Comparison of ENCODE assay signal across 1 cellular context in the genomic region with DNA sequence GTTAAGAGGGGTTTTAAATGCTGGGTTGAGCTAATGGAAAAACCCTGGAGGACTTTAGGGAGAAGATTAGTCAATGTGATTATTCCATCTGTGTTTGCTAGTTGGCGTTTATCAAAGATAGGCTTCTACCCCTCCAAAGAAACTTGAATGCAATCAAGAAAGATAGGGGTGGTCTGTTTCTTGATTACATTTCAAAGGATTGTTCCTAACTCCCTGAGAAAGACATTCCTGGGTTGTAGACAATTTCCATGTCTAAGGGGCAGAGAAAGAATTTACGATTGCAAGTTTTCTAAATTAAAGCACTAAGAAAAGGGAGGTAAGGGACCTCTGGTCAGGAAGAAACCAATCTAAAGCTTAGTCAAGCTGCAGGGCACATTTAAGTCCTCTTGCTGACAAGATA.
TF ChIP-seq lines count a peak whose summit lies in the region.

No MANE protein-coding gene starts in this region.

TF ChIP-seq in GM23338, 12 proteins besides CTCF, POLR2A, EP300 and RAD21 (continued from another document):
- no peak for TF ChIP-seq ZNF331 (CRISPR knock-in tag; IDR thresholded peaks at IDR 0.05; ENCODE audit: low read depth)
